8 cellular contexts compared by ENCODE assay signal in genomic region chr11:124760205-124760652, GRCh38. TPM values are rescaled to one million over a fixed set of nuclear protein-coding genes. Genes with fewer than 3 reads are reported as not detected.
DNase-seq lines count a peak whose midpoint lies in the region; ATAC-seq and TF ChIP-seq lines count a peak whose summit lies in the region.

No MANE protein-coding gene starts in this region.

- intact Hi-C loops in vagina (cut with DNase I), result loop anchor here (2.0 kb wide), 1 partner anchor 85 kb away; no protein-coding TSS in a partner anchor

- H3K9me3 ChIP-seq in T-helper 17 cell (ENCODE audit: control insufficient read depth, low read length, poor library complexity, severe bottlenecking) (no peaks in the 10 kb centered on the region), vagina (no peaks in the 10 kb centered on the region)

- no peak for DNase-seq in activated naive CD4-positive, alpha-beta T cell treated with Interleukin-2 at 50 U/mL for 16 hours
- DNase-seq in T-helper 17 cell, result no peak
- peak; percentile 59 for DNase-seq in left kidney (ENCODE audit: low read depth, low spot score)
- no peak for DNase-seq in vagina (ENCODE audit: extremely low spot score in 2 of 2)
- DNase-seq in amniotic stem cell (lab: John Stamatoyannopoulos, UW), result no peak
- no peak for DNase-seq in DMS153 (lab: John Stamatoyannopoulos, UW)

- peaks cover 6% of the 10 kb centered on the region for H3K27me3 ChIP-seq in vagina

- peak overlapping the region; percentile 71 for H3K27ac ChIP-seq in vagina

- H3K4me1 Mint-ChIP-seq in activated naive CD4-positive, alpha-beta T cell treated with anti-CD3 and anti-CD28 coated beads, Interleukin-2, amount 50 U/mL, for 24 hours, result peaks cover 29% of the 10 kb centered on the region
- peaks cover 21% of the 10 kb centered on the region for H3K4me1 Mint-ChIP-seq in T-helper 17 cell

- peaks cover 21% of the 10 kb centered on the region for H3K27me3 Mint-ChIP-seq in activated naive CD4-positive, alpha-beta T cell treated with anti-CD3 and anti-CD28 coated beads, Interleukin-2, amount 50 U/mL, for 24 hours
- peaks cover 51% of the 10 kb centered on the region for H3K27me3 Mint-ChIP-seq in T-helper 17 cell

- no peaks in the 10 kb centered on the region for H3K9me3 Mint-ChIP-seq in activated naive CD4-positive, alpha-beta T cell treated with anti-CD3 and anti-CD28 coated beads, Interleukin-2, amount 50 U/mL, for 24 hours

- H3K27ac Mint-ChIP-seq in activated naive CD4-positive, alpha-beta T cell treated with anti-CD3 and anti-CD28 coated beads, Interleukin-2, amount 50 U/mL, for 24 hours, result no peak overlapping the region
- no peak overlapping the region for H3K27ac Mint-ChIP-seq in T-helper 17 cell

- no peak for ATAC-seq in T-helper 17 cell
- ATAC-seq in HG03565 (IDR thresholded peaks at IDR 0.05; ENCODE audit: unreplicated experiment), result no peak

- no peak for TF ChIP-seq POLR2A in vagina (IDR thresholded peaks at IDR 0.05)

- peaks cover 0 to 5% of the 10 kb centered on the region in 2 donors for H3K36me3 ChIP-seq in vagina

- peaks cover 50% of the 10 kb centered on the region for H3K4me1 ChIP-seq in vagina

- TF ChIP-seq CTCF in vagina (IDR thresholded peaks at IDR 0.05), result no peak

- peak overlapping the region; percentile 61 for H3K4me3 Mint-ChIP-seq in activated naive CD4-positive, alpha-beta T cell treated with anti-CD3 and anti-CD28 coated beads, Interleukin-2, amount 50 U/mL, for 24 hours
- H3K4me3 Mint-ChIP-seq in T-helper 17 cell, result peak overlapping the region; percentile 63

- no peaks in the 10 kb centered on the region for H3K36me3 Mint-ChIP-seq in activated naive CD4-positive, alpha-beta T cell treated with anti-CD3 and anti-CD28 coated beads, Interleukin-2, amount 50 U/mL, for 24 hours
- peaks cover 6% of the 10 kb centered on the region for H3K36me3 Mint-ChIP-seq in T-helper 17 cell (ENCODE audit: low read depth)

- H3K4me3 ChIP-seq in vagina, result peak overlapping the region; percentile 50 to 53

RNA-seq across cellular contexts. Expression of gene ESAM, which starts 1.9 kb away (rescaled TPM):
- 10 to 100 TPM in 1 of 2 donors, 1 to 10 TPM in 1; 3.5 to 30.5 TPM for total RNA-seq in T-helper 17 cell
- total RNA-seq in vagina, result 34.9 TPM

RNA-seq across cellular contexts. Expression of gene VSIG2, which starts 8.2 kb away (rescaled TPM):
- total RNA-seq in T-helper 17 cell (under 1 TPM; 0.32 to 0.57 TPM), vagina (0.74 TPM)

RNA-seq across cellular contexts. Expression of gene NRGN, which starts 20.5 kb away (rescaled TPM):
- total RNA-seq in T-helper 17 cell, result 100 to 1,000 TPM in 1 of 2 donors, 10 to 100 TPM in 1; 20.8 to 614 TPM
- total RNA-seq in vagina, result 0.98 TPM

RNA-seq across cellular contexts. Expression of gene MSANTD2, which starts 40.0 kb away (rescaled TPM):
- 10 to 100 TPM; 10.1 to 11.3 TPM for total RNA-seq in T-helper 17 cell
- total RNA-seq in vagina, result 9.8 TPM

Comparison
In these comparisons a context has a peak if more than half of its experiments do, and no peak if none do; other contexts are left out.
1. RNA of gene NRGN, which starts 20.5 kb away (total RNA-seq): 20.8 to 614 TPM in T-helper 17 cell; 0.98 TPM in vagina (single experiment); every median in the first group is over 10 times any median in the second.